ENCODE assay signal across 34 cellular contexts in genomic region chr3:195856410-195857084, GRCh38. TPM values are rescaled to one million over a fixed set of nuclear protein-coding genes. Genes with fewer than 3 reads are reported as not detected.
DNase-seq lines count a peak whose midpoint lies in the region; ATAC-seq and TF ChIP-seq lines count a peak whose summit lies in the region.
"Had no signal": no experiment of that assay in that cellular context is flagged by ENCODE, and none has a peak within 500 bp of the region (broad histone marks: within the 10 kb centered on the region; RNA-seq: fewer than 3 reads in every experiment).

No MANE protein-coding gene starts in this region.

- H3K36me3 ChIP-seq in BLaER1 (no peaks in the 10 kb centered on the region), SJCRH30 (no peaks in the 10 kb centered on the region)
- H3K36me3 ChIP-seq: cardiac muscle cell, gastroesophageal sphincter, stomach, uterus had no signal

- H4K5ac ChIP-seq in H9 (ENCODE audit: insufficient read length, low read depth, low read length): no peak overlapping the region

- DNase-seq in H9: no peak
- DNase-seq in OCI-M1 (lab: John Stamatoyannopoulos, UW): peak; percentile 93
- peak; percentile 76 to 87 for DNase-seq in erythroblast (lab: John Stamatoyannopoulos, UW)
- DNase-seq in stimulated activated CD4-positive, alpha-beta T cell treated with anti-CD3 and anti-CD28 coated beads, Interleukin-15, amount 100 ng/mL, for 24 hours: no peak
- DNase-seq in medulla oblongata (ENCODE audit: extremely low spot score): no peak
- DNase-seq in SJCRH30: no peak
- DNase-seq: activated B cell treated with CpG ODN at 0.5 μM for 24 hours; activated CD4-positive, alpha-beta T cell treated with anti-CD3 and anti-CD28 coated beads, Interleukin-2, amount 10 ng/mL, durations not matched to agents 7 days and 5 days; activated gamma-delta T cell treated with Interleukin-2 at 50 U/mL for 16 hours; activated naive CD8-positive, alpha-beta T cell treated with anti-CD3 and anti-CD28 coated beads, Interleukin-2, amount 50 U/mL, for 24 hours; activated T-cell treated with anti-CD3 and anti-CD28 coated beads, Interleukin-2, amount 50 U/mL, for 1 hour; AML-193; CD4-positive, alpha-beta memory T cell; MM.1S; NCI-H1436; NCI-H2081 treated with DMSO at 0.1 percent for 48 hours; NCI-H2227 treated with DMSO at 0.1 percent for 48 hours; stimulated activated CD8-positive, alpha-beta memory T cell treated with anti-CD3 and anti-CD28 coated beads, Interleukin-4, amount 100 ng/mL, for 48 hours; stomach; uterus had no signal

- no peak overlapping the region for H4K91ac ChIP-seq in H9 (ENCODE audit: insufficient read length, low read depth, low read length)

- 0 out of 2 replicates have a peak overlapping the region, but pooled peaks have one; percentile 3 for H3K9ac ChIP-seq in BLaER1
- H3K9ac ChIP-seq in H9 (ENCODE audit: extremely low read depth, insufficient read length, low read length): no peak overlapping the region
- H3K9ac ChIP-seq: parathyroid adenoma had no signal

- peaks cover 22% of the 10 kb centered on the region in 2 experiments for H3K4me1 Mint-ChIP-seq in H9

- H3K4ac ChIP-seq in H9 (ENCODE audit: low read depth, low read length): no peak overlapping the region

- no peak overlapping the region for H3K23ac ChIP-seq in H9 (ENCODE audit: insufficient read length, low read depth, low read length)

- no peak overlapping the region for H3K56ac ChIP-seq in H9 (ENCODE audit: insufficient read length, low read depth, low read length)

- no peak overlapping the region for H3K18ac ChIP-seq in H9 (ENCODE audit: insufficient read length, low read depth, low read length)

- no peak overlapping the region for H2BK5ac ChIP-seq in H9 (ENCODE audit: insufficient read length, low read length)

- H3K27ac Mint-ChIP-seq in H9: no peak overlapping the region
- H3K27ac Mint-ChIP-seq: activated B cell treated with CpG ODN at 0.5 μM for 24 hours; activated CD4-positive, alpha-beta T cell treated with anti-CD3 and anti-CD28 coated beads, Interleukin-2, amount 10 ng/mL, durations not matched to agents 7 days and 5 days; activated naive CD8-positive, alpha-beta T cell treated with anti-CD3 and anti-CD28 coated beads, Interleukin-2, amount 50 U/mL, for 24 hours; CD4-positive, alpha-beta memory T cell; memory B cell had no signal

- TF ChIP-seq POLR2A in erythroblast (IDR thresholded peaks at IDR 0.05; ENCODE audit: low read length): no peak

- H4K8ac ChIP-seq in H9 (replicated peaks; ENCODE audit: insufficient read length, low read depth, low read length): no peak overlapping the region

- H4K20me1 ChIP-seq in BLaER1 (no peaks in the 10 kb centered on the region), H9 (ENCODE audit: control insufficient read depth, insufficient read depth, insufficient read length) (no peaks in the 10 kb centered on the region)

- no peaks in the 10 kb centered on the region for H3K79me2 ChIP-seq in H9 (ENCODE audit: insufficient read depth, low read length)
- H3K79me2 ChIP-seq: hepatocyte, parathyroid adenoma had no signal

- no peak overlapping the region for H2BK12ac ChIP-seq in H9 (ENCODE audit: insufficient read length, low read depth, low read length)

- H3K27ac ChIP-seq in BLaER1: peak overlapping the region; percentile 48; the same call in 1 of the 2 replicates
- H3K27ac ChIP-seq in H9 (ENCODE audit: insufficient read length, low read depth, low read length): no peak overlapping the region
- H3K27ac ChIP-seq in SJCRH30: no peak overlapping the region
- H3K27ac ChIP-seq: cardiac muscle cell, gastroesophageal sphincter, hepatocyte, parathyroid adenoma, PC-9, stomach, uterus had no signal

- TF ChIP-seq CTCF in H9 (conservative IDR thresholded peaks at IDR 0.05): no peak

- peaks cover 10% of the 10 kb centered on the region for H3K9me3 ChIP-seq in BLaER1
- H3K9me3 ChIP-seq in H9 (ENCODE audit: control insufficient read depth, low read depth, low read length): no peaks in the 10 kb centered on the region
- no peaks in the 10 kb centered on the region for H3K9me3 ChIP-seq in SJCRH30 (replicated peaks)
- H3K9me3 ChIP-seq: gastroesophageal sphincter, stomach, uterus had no signal

- peak overlapping the region; percentile 52; the same call in 1 of the 2 replicates for H3K14ac ChIP-seq in H9 (ENCODE audit: insufficient read depth, low read length)

- no peak overlapping the region for H3K4me2 ChIP-seq in BLaER1
- no peak overlapping the region for H3K4me2 ChIP-seq in H9 (ENCODE audit: insufficient read depth, insufficient read length, low read length)
- H3K4me2 ChIP-seq: hepatocyte, PC-9 had no signal

- no peak overlapping the region for H3T11ph ChIP-seq in H9 (ENCODE audit: low read length)

- no peak overlapping the region for H2AFZ ChIP-seq in H9 (ENCODE audit: low read length)
- H2AFZ ChIP-seq: hepatocyte, parathyroid adenoma, PC-9 had no signal

- no peak overlapping the region for H2BK20ac ChIP-seq in H9 (ENCODE audit: low read depth, low read length, poor library complexity, severe bottlenecking)

- no peak overlapping the region for H2AK5ac ChIP-seq in H9 (ENCODE audit: insufficient read length, low read length)

- H3K27me3 ChIP-seq in BLaER1 (no peaks in the 10 kb centered on the region), H9 (ENCODE audit: insufficient read depth, low read length) (no peaks in the 10 kb centered on the region), SJCRH30 (no peaks in the 10 kb centered on the region)
- H3K27me3 ChIP-seq: cardiac muscle cell, gastroesophageal sphincter, hepatocyte, stomach, uterus had no signal

- H3K4me3 Mint-ChIP-seq in H9: no peak overlapping the region
- H3K4me3 Mint-ChIP-seq: activated B cell treated with CpG ODN at 0.5 μM for 24 hours; activated CD4-positive, alpha-beta T cell treated with anti-CD3 and anti-CD28 coated beads, Interleukin-2, amount 10 ng/mL, durations not matched to agents 7 days and 5 days; activated naive CD8-positive, alpha-beta T cell treated with anti-CD3 and anti-CD28 coated beads, Interleukin-2, amount 50 U/mL, for 24 hours; CD4-positive, alpha-beta memory T cell; IgD-negative memory B cell; memory B cell; neural crest cell had no signal

- H2BK15ac ChIP-seq in H9 (ENCODE audit: low read depth, low read length): no peak overlapping the region

- ATAC-seq in GM19351 (IDR thresholded peaks at IDR 0.05; ENCODE audit: unreplicated experiment): no peak
- ATAC-seq: activated naive CD8-positive, alpha-beta T cell treated with anti-CD3 and anti-CD28 coated beads, Interleukin-2, amount 50 U/mL, for 24 hours; gastroesophageal sphincter; Right ventricle myocardium inferior had no signal

- peaks cover 0 to 3% of the 10 kb centered on the region in 2 experiments; a peak in 2 of 5 replicates for H3K9me3 Mint-ChIP-seq in H9
- H3K9me3 Mint-ChIP-seq: activated B cell treated with CpG ODN at 0.5 μM for 24 hours; activated CD4-positive, alpha-beta T cell treated with anti-CD3 and anti-CD28 coated beads, Interleukin-2, amount 10 ng/mL, durations not matched to agents 7 days and 5 days; activated naive CD8-positive, alpha-beta T cell treated with anti-CD3 and anti-CD28 coated beads, Interleukin-2, amount 50 U/mL, for 24 hours; CD4-positive, alpha-beta memory T cell; IgD-negative memory B cell; memory B cell; neural crest cell had no signal

- H2BK120ac ChIP-seq in H9 (ENCODE audit: low read depth, low read length, poor library complexity, severe bottlenecking): no peak overlapping the region

- no peaks in the 10 kb centered on the region for H3K79me1 ChIP-seq in H9 (ENCODE audit: insufficient read depth, low read depth, low read length, poor library complexity, severe bottlenecking)

- H3K27me3 Mint-ChIP-seq in H9 (ENCODE audit: low read depth): peaks cover 6% of the 10 kb centered on the region
- H3K27me3 Mint-ChIP-seq: CD4-positive, alpha-beta memory T cell had no signal

- no peaks in the 10 kb centered on the region for H3K23me2 ChIP-seq in H9 (ENCODE audit: insufficient read length, low read depth, low read length, poor library complexity, severe bottlenecking)

- WGBS in H9 (ENCODE audit: extremely low coverage, insufficient read length, low lambda C conversion rate): no CpG with 5 or more reads among the region's 15 CpGs

- H3K4me3 ChIP-seq in BLaER1 (no peak overlapping the region), SJCRH30 (no peak overlapping the region)
- H3K4me3 ChIP-seq: cardiac muscle cell, gastroesophageal sphincter, hepatocyte, PC-9, stomach, uterus had no signal

- H3K36me3 Mint-ChIP-seq in H9 (ENCODE audit: insufficient read depth in 1 of 3, low read depth in 3 of 3): no peaks in the 10 kb centered on the region
- H3K36me3 Mint-ChIP-seq: CD4-positive, alpha-beta memory T cell; IgD-negative memory B cell; memory B cell had no signal

- H3K4me1 ChIP-seq in BLaER1 (peaks cover 70% of the 10 kb centered on the region), H9 (ENCODE audit: insufficient read depth, low read length) (no peaks in the 10 kb centered on the region), SJCRH30 (no peaks in the 10 kb centered on the region)
- H3K4me1 ChIP-seq: parathyroid adenoma, uterus had no signal

RNA-seq across cellular contexts. Expression of gene MUC4, which starts 44.8 kb away (rescaled TPM):
- 0.70 and 1.2 TPM in 2 replicates for total RNA-seq in H9 (2021)
- total RNA-seq in SJCRH30 (2014; rRNA removed; shearing (Covaris generic)): 1.1 and 1.5 TPM in 2 replicates
- total RNA-seq: A673; cardiac muscle cell; CD4-positive, alpha-beta memory T cell; endothelial cell of umbilical vein; fibroblast of lung; neural crest cell; Right ventricle myocardium inferior had no signal

RNA-seq across cellular contexts. Expression of gene TNK2, which starts 51.8 kb away (rescaled TPM):
- total RNA-seq in H9 (2021): 34.5 and 35.3 TPM in 2 replicates
- 17.4 and 21.8 TPM in 2 replicates for total RNA-seq in SJCRH30 (2014; rRNA removed; shearing (Covaris generic))

Comparison
In these comparisons a context has a peak if more than half of its experiments do, and no peak if none do; other contexts are left out.
1. DNase-seq: peak in OCI-M1 (single experiment) and erythroblast (2 of 2); none in H9 (single experiment), stimulated activated CD4-positive, alpha-beta T cell treated with anti-CD3 and anti-CD28 coated beads, Interleukin-15, amount 100 ng/mL, for 24 hours (single experiment), medulla oblongata (single experiment) and SJCRH30 (0 of 2).